ENCODE assay signal across 8 cellular contexts in the genomic region with DNA sequence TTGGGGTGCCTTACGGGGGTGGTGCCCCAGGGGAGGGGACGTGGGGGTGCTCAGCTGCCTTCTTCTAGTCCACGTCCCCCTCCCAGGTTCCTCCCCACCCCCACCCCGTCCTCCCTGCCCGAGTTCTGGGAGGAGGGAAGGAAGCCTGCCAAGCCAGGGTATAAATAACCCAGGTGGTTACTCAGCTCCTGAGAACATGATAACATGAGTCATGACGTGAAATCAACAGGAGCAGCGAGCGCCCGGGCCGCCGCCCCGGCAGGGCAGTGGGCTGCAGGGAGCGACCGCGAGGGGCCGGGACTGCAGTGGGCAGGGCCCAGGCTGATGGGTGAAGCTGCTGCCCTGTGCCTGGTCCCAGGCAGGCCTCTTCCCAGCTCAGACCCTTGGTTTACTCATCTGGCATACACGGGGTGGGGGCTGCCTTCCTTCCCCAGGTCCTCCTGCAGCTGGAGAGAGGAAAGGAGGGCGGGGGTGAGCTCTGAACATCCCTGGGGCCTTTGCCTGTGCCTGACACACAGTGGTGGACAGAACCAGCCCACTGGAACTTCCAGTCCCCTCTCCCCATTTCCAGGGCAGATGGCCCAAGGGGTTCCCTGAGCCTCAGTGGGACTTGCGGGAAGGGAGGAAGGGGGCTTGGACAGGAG. TPM values are rescaled to one million over a fixed set of nuclear protein-coding genes. Genes with fewer than 3 reads are reported as not detected.
DNase-seq lines count a peak whose midpoint lies in the region; ATAC-seq, FAIRE-seq and TF ChIP-seq lines count a peak whose summit lies in the region.

No MANE protein-coding gene starts in this region.

- peak; percentile 79 for FAIRE-seq in HTR-8/SVneo (lab: Jason Lieb, UNC)

- no peaks in the 10 kb centered on the region for H3K9me3 Mint-ChIP-seq in activated T-cell treated with anti-CD3 and anti-CD28 coated beads, Interleukin-2, amount 50 U/mL, for 4 hours

- no peak for TF ChIP-seq CTCF in foreskin fibroblast (IDR thresholded peaks at IDR 0.05; ENCODE audit: low read depth, low read length)
- TF ChIP-seq CTCF in retinal pigment epithelial cell (conservative IDR thresholded peaks at IDR 0.05; ENCODE audit: low read depth, low read length) = no peak

- peaks cover 23% of the 10 kb centered on the region for H3K27me3 Mint-ChIP-seq in activated T-cell treated with anti-CD3 and anti-CD28 coated beads, Interleukin-2, amount 50 U/mL, for 4 hours (ENCODE audit: low read depth)

- in situ Hi-C loops in Caki2 (cut with HindIII; ENCODE audit: low pct_unique_long_range_greater_than_20kb, low sequenced_read_pairs) = no loop called here

- no peaks in the 10 kb centered on the region for H3K36me3 Mint-ChIP-seq in activated T-cell treated with anti-CD3 and anti-CD28 coated beads, Interleukin-2, amount 50 U/mL, for 4 hours (ENCODE audit: insufficient read depth)

- ATAC-seq in activated T-cell treated with anti-CD3 and anti-CD28 coated beads, Interleukin-2, amount 50 U/mL, for 4 hours = peak; percentile 86 to 87
- ATAC-seq in GM21390 (IDR thresholded peaks at IDR 0.05; ENCODE audit: unreplicated experiment) (no peak), HG03280 (IDR thresholded peaks at IDR 0.05; ENCODE audit: unreplicated experiment) (no peak)

- H3K4me3 Mint-ChIP-seq in activated T-cell treated with anti-CD3 and anti-CD28 coated beads, Interleukin-2, amount 50 U/mL, for 4 hours = no peak overlapping the region

- H3K4me1 Mint-ChIP-seq in activated T-cell treated with anti-CD3 and anti-CD28 coated beads, Interleukin-2, amount 50 U/mL, for 4 hours (ENCODE audit: low read depth) = peaks cover 21% of the 10 kb centered on the region

- H3K4me3 ChIP-seq in foreskin fibroblast (ENCODE audit: low read depth in 1 of 2, low read length in 2 of 2) (no peak overlapping the region), retinal pigment epithelial cell (ENCODE audit: low read length) (no peak overlapping the region)

- peak; percentile 79 for DNase-seq in Caki2 (ENCODE audit: low read depth)
- peak; percentile 77 for DNase-seq in HTR-8/SVneo (ENCODE audit: insufficient read length, low spot score)
- DNase-seq in activated T-cell treated with anti-CD3 and anti-CD28 coated beads, Interleukin-2, amount 50 U/mL, for 4 hours = peak; percentile 27
- peak; percentile 70 to 84 for DNase-seq in foreskin fibroblast
- DNase-seq in retinal pigment epithelial cell (ENCODE audit: low read depth) = peak; percentile 70
- no peak for DNase-seq in SIG-M5 (lab: John Stamatoyannopoulos, UW)

RNA-seq across cellular contexts. Expression of a gene that starts 8.8 kb away (rescaled TPM):
- 20.9 and 37.3 TPM in 2 replicates for total RNA-seq in Caki2 (2014; rRNA removed; shearing (Covaris generic); ENCODE audit: low replicate concordance)
- 1 to 10 TPM in 1 of 3 donors, under 1 TPM in 2; 0.35 to 2.1 (median 0.84) TPM for total RNA-seq in activated T-cell treated with anti-CD3 and anti-CD28 coated beads, Interleukin-2, amount 50 U/mL, for 4 hours

Comparison
In these comparisons a context has a peak if more than half of its experiments do, and no peak if none do; other contexts are left out.
1. ATAC-seq: peak in activated T-cell treated with anti-CD3 and anti-CD28 coated beads, Interleukin-2, amount 50 U/mL, for 4 hours (2 of 2); none in GM21390 (single experiment) and HG03280 (single experiment).